27 cellular contexts compared by ENCODE assay signal in the genomic region with DNA sequence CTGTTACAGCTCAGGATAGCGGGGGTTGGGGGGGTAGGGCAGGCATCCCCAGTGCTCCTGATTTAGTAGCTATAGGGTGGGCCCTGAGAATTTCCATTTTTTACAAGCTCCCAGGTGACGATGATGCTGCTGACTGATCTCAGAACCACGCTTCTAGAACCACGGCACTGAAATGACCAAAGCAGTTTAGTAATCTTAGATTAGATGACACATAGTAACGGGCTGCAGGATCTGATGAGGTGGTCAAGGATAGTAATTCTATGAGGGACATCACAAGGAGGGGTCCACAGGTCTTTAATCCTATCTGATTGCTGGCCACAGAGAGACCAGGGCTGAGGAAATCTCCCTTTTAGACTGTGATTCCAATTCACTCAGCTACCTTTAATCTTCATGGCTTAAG.
"Had no signal": no experiment of that assay in that cellular context is flagged by ENCODE, and none has a peak within 500 bp of the region (broad histone marks: within the 10 kb centered on the region; RNA-seq: fewer than 3 reads in every experiment).

No MANE protein-coding gene starts in this region.

- H3K4me3 Mint-ChIP-seq: stimulated activated memory B cell treated with anti-CD40 and anti-IgM and Interleukin-4, amounts not matched to agents 10 μg/mL and 1 μg/mL and 100 μg/mL, for 72 hours; stimulated activated naive B cell treated with anti-CD40 and anti-IgM and Interleukin-4, amounts not matched to agents 10 μg/mL and 1 μg/mL and 100 μg/mL, for 72 hours; stimulated activated naive CD8-positive, alpha-beta T cell treated with anti-CD3 and anti-CD28 coated beads, Interleukin-15, amount 100 ng/mL, for 72 hours; stimulated activated naive CD8-positive, alpha-beta T cell treated with anti-CD3 and anti-CD28 coated beads, Interleukin-15, Interleukin-2, amounts not matched to agents 100 ng/mL and 50 ng/mL, for 24 hours; type B pancreatic cell had no signal

- ATAC-seq: stimulated activated memory B cell treated with anti-CD40 and anti-IgM and Interleukin-4, amounts not matched to agents 10 μg/mL and 1 μg/mL and 100 μg/mL, for 72 hours; stimulated activated naive CD8-positive, alpha-beta T cell treated with anti-CD3 and anti-CD28 coated beads, Interleukin-15, amount 100 ng/mL, for 72 hours; stimulated activated naive CD8-positive, alpha-beta T cell treated with anti-CD3 and anti-CD28 coated beads, Interleukin-15, Interleukin-2, amounts not matched to agents 100 U/mL and 50 U/mL, for 24 hours; upper lobe of right lung had no signal

- H3K9me3 ChIP-seq: stomach, suprapubic skin, testis, thoracic aorta, thyroid gland, tibial artery, tibial nerve, transverse colon, upper lobe of left lung, upper lobe of right lung, uterus, vagina had no signal

- DNase-seq: stimulated activated CD4-positive, alpha-beta T cell treated with anti-CD3 and anti-CD28 coated beads, Interleukin-2, amount 100 ng/mL, for 48 hours; stimulated activated CD4-positive, alpha-beta T cell treated with anti-CD3 and anti-CD28 coated beads, Interleukin-4, amount 100 ng/mL, for 1 hour; stimulated activated CD4-positive, alpha-beta T cell treated with anti-CD3 and anti-CD28 coated beads, Interleukin-4, amount 100 ng/mL, for 24 hours; stimulated activated CD4-positive, alpha-beta T cell treated with anti-CD3 and anti-CD28 coated beads, Interleukin-4, amount 100 ng/mL, for 4 hours; stimulated activated CD8-positive, alpha-beta memory T cell treated with anti-CD3 and anti-CD28 coated beads, Interleukin-4, amount 100 ng/mL, for 48 hours; stimulated activated naive B cell treated with anti-CD40 and anti-IgM and Interleukin-4, amounts not matched to agents 10 μg/mL and 1 μg/mL and 100 μg/mL, for 72 hours; stimulated activated naive CD4-positive, alpha-beta T cell; stimulated activated naive CD4-positive, alpha-beta T cell treated with Interleukin-2 at 50 U/mL for 16 hours; stimulated activated naive CD8-positive, alpha-beta T cell treated with anti-CD3 and anti-CD28 coated beads, Interleukin-15, amount 100 ng/mL, for 72 hours; stimulated activated naive CD8-positive, alpha-beta T cell treated with anti-CD3 and anti-CD28 coated beads, Interleukin-15, Interleukin-2, amounts not matched to agents 100 U/mL and 50 U/mL, for 24 hours; stomach; substantia nigra; testis; thyroid gland; tibial artery; transverse colon; upper lobe of left lung; upper lobe of right lung; uterus had no signal

- H3K27me3 Mint-ChIP-seq: stimulated activated memory B cell treated with anti-CD40 and anti-IgM and Interleukin-4, amounts not matched to agents 10 μg/mL and 1 μg/mL and 100 μg/mL, for 72 hours; stimulated activated naive B cell treated with anti-CD40 and anti-IgM and Interleukin-4, amounts not matched to agents 10 μg/mL and 1 μg/mL and 100 μg/mL, for 72 hours; stimulated activated naive CD8-positive, alpha-beta T cell treated with anti-CD3 and anti-CD28 coated beads, Interleukin-15, amount 100 ng/mL, for 72 hours; stimulated activated naive CD8-positive, alpha-beta T cell treated with anti-CD3 and anti-CD28 coated beads, Interleukin-15, Interleukin-2, amounts not matched to agents 100 ng/mL and 50 ng/mL, for 24 hours had no signal

- FAIRE-seq: urothelium cell line had no signal

- H3K36me3 ChIP-seq: stomach, suprapubic skin, thoracic aorta, thyroid gland, tibial artery, tibial nerve, transverse colon, upper lobe of left lung, upper lobe of right lung, uterus, vagina had no signal

- H3K9me3 Mint-ChIP-seq: stimulated activated memory B cell treated with anti-CD40 and anti-IgM and Interleukin-4, amounts not matched to agents 10 μg/mL and 1 μg/mL and 100 μg/mL, for 72 hours had no signal

- H3K27me3 ChIP-seq: stomach, suprapubic skin, testis, thyroid gland, tibial artery, tibial nerve, transverse colon, upper lobe of left lung, upper lobe of right lung, uterus, vagina had no signal

- H3K4me3 ChIP-seq: stomach, suprapubic skin, testis, thoracic aorta, thyroid gland, tibial artery, tibial nerve, transverse colon, upper lobe of left lung, upper lobe of right lung, uterus, vagina had no signal

- H3K36me3 Mint-ChIP-seq: type B pancreatic cell had no signal

- H3K27ac ChIP-seq: stomach, suprapubic skin, testis, thoracic aorta, thyroid gland, tibial artery, tibial nerve, transverse colon, upper lobe of left lung, upper lobe of right lung, uterus, vagina had no signal

- H3K4me1 ChIP-seq: testis, tibial nerve, upper lobe of left lung, upper lobe of right lung, uterus had no signal

- H3K27ac Mint-ChIP-seq: stimulated activated memory B cell treated with anti-CD40 and anti-IgM and Interleukin-4, amounts not matched to agents 10 μg/mL and 1 μg/mL and 100 μg/mL, for 72 hours; stimulated activated naive CD8-positive, alpha-beta T cell treated with anti-CD3 and anti-CD28 coated beads, Interleukin-15, Interleukin-2, amounts not matched to agents 100 ng/mL and 50 ng/mL, for 24 hours; type B pancreatic cell had no signal
